22 cellular contexts compared by ENCODE assay signal in the genomic region with DNA sequence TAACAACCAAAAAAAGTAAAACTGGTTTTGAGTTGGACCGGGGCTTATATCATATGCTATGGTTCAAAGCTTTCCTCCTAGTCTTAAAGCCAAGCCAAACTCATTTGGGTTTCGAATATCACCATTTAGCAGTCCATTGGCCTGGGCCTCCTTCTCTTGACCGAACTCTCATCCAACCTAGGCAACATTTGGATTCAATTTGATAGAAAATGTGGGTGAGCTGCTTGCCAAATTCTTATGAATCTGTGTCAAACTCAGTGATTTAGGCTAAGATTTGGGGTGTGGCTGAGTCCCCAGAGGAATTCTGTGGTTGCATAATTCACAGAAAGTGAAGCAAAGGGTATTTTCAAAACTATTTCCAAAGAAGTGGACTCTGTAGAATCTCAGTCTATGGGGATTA.
DNase-seq lines count a peak whose midpoint lies in the region; ATAC-seq and TF ChIP-seq lines count a peak whose summit lies in the region.
"Had no signal": no experiment of that assay in that cellular context is flagged by ENCODE, and none has a peak within 500 bp of the region (broad histone marks: within the 10 kb centered on the region; RNA-seq: fewer than 3 reads in every experiment).

No MANE protein-coding gene starts in this region.

- H3K4me3 ChIP-seq in left ventricle myocardium inferior = no peak overlapping the region
- no peak overlapping the region for H3K4me3 ChIP-seq in astrocyte of the spinal cord (ENCODE audit: low read depth, low read length)
- no peak overlapping the region for H3K4me3 ChIP-seq in right cardiac atrium (ENCODE audit: low read length)
- H3K4me3 ChIP-seq: pancreas, skin epidermis had no signal

- no peaks in the 10 kb centered on the region for H3K9me3 Mint-ChIP-seq in progenitor cell of endocrine pancreas (ENCODE audit: low read depth)
- H3K9me3 Mint-ChIP-seq: CD8-positive, alpha-beta memory T cell had no signal

- ATAC-seq in Right ventricle myocardium inferior (peak; percentile 76), right cardiac atrium (peak; percentile 47 to 73), HG02870 (IDR thresholded peaks at IDR 0.05; ENCODE audit: unreplicated experiment) (no peak)
- ATAC-seq: pancreas had no signal

- no peak overlapping the region for H3K4me3 Mint-ChIP-seq in progenitor cell of endocrine pancreas (ENCODE audit: low read depth)
- H3K4me3 Mint-ChIP-seq: CD8-positive, alpha-beta memory T cell had no signal

- no peaks in the 10 kb centered on the region for H3K36me3 ChIP-seq in left ventricle myocardium inferior
- H3K36me3 ChIP-seq: pancreas had no signal

- no peaks in the 10 kb centered on the region for H3K4me1 Mint-ChIP-seq in progenitor cell of endocrine pancreas (ENCODE audit: low read depth)
- H3K4me1 Mint-ChIP-seq: CD8-positive, alpha-beta memory T cell had no signal

- H3K27me3 Mint-ChIP-seq in progenitor cell of endocrine pancreas = peaks cover 3% of the 10 kb centered on the region

- H3K36me3 Mint-ChIP-seq in progenitor cell of endocrine pancreas (ENCODE audit: insufficient read depth) = no peaks in the 10 kb centered on the region
- H3K36me3 Mint-ChIP-seq: CD8-positive, alpha-beta memory T cell had no signal

- in situ Hi-C loops in astrocyte of the spinal cord (cut with HindIII; ENCODE audit: low sequenced_read_pairs) = no loop called here

- H3K9me3 ChIP-seq in left ventricle myocardium inferior (replicated peaks) (peaks cover 5% of the 10 kb centered on the region), right cardiac atrium (ENCODE audit: control insufficient read depth, low read length) (no peaks in the 10 kb centered on the region)
- H3K9me3 ChIP-seq: pancreas had no signal

- no peak overlapping the region for H3K27ac ChIP-seq in left ventricle myocardium inferior (replicated peaks)
- H3K27ac ChIP-seq in right cardiac atrium (ENCODE audit: low read length) = no peak overlapping the region
- H3K27ac ChIP-seq: pancreas, VCaP had no signal

- H3K4me1 ChIP-seq in left ventricle myocardium inferior (peaks cover 21% of the 10 kb centered on the region), right cardiac atrium (ENCODE audit: control insufficient read depth, insufficient read depth, low read length) (no peaks in the 10 kb centered on the region)
- H3K4me1 ChIP-seq: pancreas had no signal

- H3K27me3 ChIP-seq in left ventricle myocardium inferior (ENCODE audit: low read depth) (no peaks in the 10 kb centered on the region), right cardiac atrium (ENCODE audit: control insufficient read depth, insufficient read depth) (no peaks in the 10 kb centered on the region)
- H3K27me3 ChIP-seq: pancreas had no signal

- no peak for DNase-seq in Right ventricle myocardium inferior (ENCODE audit: missing footprints)
- no peak for DNase-seq in left ventricle myocardium inferior
- peak; percentile 29 for DNase-seq in astrocyte of the spinal cord (ENCODE audit: low read depth, low spot score)
- DNase-seq in right cardiac atrium = peak in 2 of 3 donors; percentile 22 to 54
- no peak for DNase-seq in progenitor cell of endocrine pancreas (ENCODE audit: low spot score, unreplicated experiment)
- DNase-seq in GM19240 (ENCODE audit: insufficient read length, low spot score) = no peak
- no peak for DNase-seq in T-helper 9 cell
- DNase-seq: 8988T; activated CD4-positive, alpha-beta T cell treated with anti-CD3 and anti-CD28 coated beads, Interleukin-2, amount 50 U/mL, for 4 hours; activated naive CD4-positive, alpha-beta T cell treated with Interleukin-2 at 50 U/mL for 16 hours; anterior cingulate cortex; CD8-positive, alpha-beta memory T cell; NCI-H1092 treated with DMSO at 0.1 percent for 48 hours; NCI-H2107; NCI-H526; stimulated activated CD4-positive, alpha-beta T cell treated with anti-CD3 and anti-CD28 coated beads, Interleukin-2, amount 100 ng/mL, for 48 hours; substantia nigra; T-helper 1 cell had no signal

- 65% methylated on average over 3 of the region's 3 CpGs for WGBS in right cardiac atrium

- TF ChIP-seq CTCF in left ventricle myocardium inferior (IDR thresholded peaks at IDR 0.05; ENCODE audit: borderline replicate concordance) = no peak
- TF ChIP-seq CTCF in astrocyte of the spinal cord (IDR thresholded peaks at IDR 0.05; ENCODE audit: low read depth, low read length) = no peak
- no peak for TF ChIP-seq CTCF in progenitor cell of endocrine pancreas (IDR thresholded peaks at IDR 0.05; ENCODE audit: unreplicated experiment)

- intact Hi-C loops in Right ventricle myocardium inferior (cut with DNase I) (no loop called here), left ventricle myocardium inferior (cut with micrococcal nuclease) (no loop called here), right cardiac atrium (cut with DNase I) (loop anchor here in 2 of 4 donors (10.0 kb wide), 2 partner anchors 62 to 472 kb away; no protein-coding TSS in a partner anchor)

- H3K27ac Mint-ChIP-seq in progenitor cell of endocrine pancreas = no peak overlapping the region
- H3K27ac Mint-ChIP-seq: CD8-positive, alpha-beta memory T cell had no signal

Comparison
In these comparisons a context has a peak if more than half of its experiments do, and no peak if none do; other contexts are left out.
1. DNase-seq: peak in astrocyte of the spinal cord (single experiment) and right cardiac atrium (2 of 3); none in Right ventricle myocardium inferior (single experiment), left ventricle myocardium inferior (single experiment), progenitor cell of endocrine pancreas (single experiment), GM19240 (single experiment) and T-helper 9 cell (single experiment).